ENCODE assay signal across 28 cellular contexts in the genomic region with DNA sequence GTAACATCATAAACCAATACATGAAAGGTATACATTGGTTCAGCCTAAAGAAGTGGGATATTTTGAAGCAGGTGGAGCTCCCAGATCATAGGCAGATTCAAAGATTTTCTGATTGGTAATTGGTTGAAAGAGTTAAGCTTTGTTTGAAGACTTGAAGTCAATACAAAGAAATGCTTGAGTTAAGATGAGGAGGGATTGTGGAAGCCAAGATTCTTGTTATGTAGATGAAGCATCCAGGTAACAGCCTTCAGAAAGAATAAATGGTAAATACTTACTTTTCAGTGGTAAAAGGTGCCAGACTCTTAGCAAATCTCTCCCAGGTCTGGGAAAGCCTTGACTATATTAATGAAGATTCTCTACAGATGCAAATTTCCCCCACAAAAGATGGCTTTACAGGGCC. TPM values are rescaled to one million over a fixed set of nuclear protein-coding genes. Genes with fewer than 3 reads are reported as not detected.
"Had no signal": no experiment of that assay in that cellular context is flagged by ENCODE, and none has a peak within 500 bp of the region (broad histone marks: within the 10 kb centered on the region; RNA-seq: fewer than 3 reads in every experiment).

No MANE protein-coding gene starts in this region.

- H3K27ac ChIP-seq: HL-60, RWPE1 had no signal

- H3K9me2 ChIP-seq: SK-N-SH had no signal

- H3K4me2 ChIP-seq: SK-N-SH had no signal

- H3K9ac ChIP-seq: SK-N-SH had no signal

- H3K27me3 ChIP-seq: MG63 had no signal

- FAIRE-seq: HepG2, HTR-8/SVneo had no signal

- DNase-seq: IMR-90, Karpas-422, KG1, MG63, NCI-H1092, NCI-H1105 treated with DMSO at 0.1 percent for 48 hours, NCI-H1417 treated with DMSO at 0.1 percent for 48 hours, NCI-H146, NCI-H1694 treated with DMSO at 0.1 percent for 48 hours, NCI-H2029, NCI-H2081 treated with DMSO at 0.1 percent for 48 hours, NCI-H2171, NCI-H226, NCI-H446, NCI-H510A, NCI-H524 treated with DMSO at 0.1 percent for 48 hours, NCI-H69, NCI-H774, PC-3, SHP77, SK-N-SH, SW 1271 had no signal

- H3K4me3 ChIP-seq: MG63 had no signal

- ATAC-seq: HepG2, Panc1, PC-3 had no signal

- H3K9me3 ChIP-seq: MG63, SK-N-SH had no signal

- H3K36me3 ChIP-seq: MG63 had no signal

RNA-seq across cellular contexts. Expression of gene FAM216B, which starts 49.3 kb away (rescaled TPM):
- total RNA-seq: HepG2, IMR-90, OCI-LY7, PC-3 had no signal
- polyA plus RNA-seq: HepG2, IMR-90, SK-N-SH had no signal
